ENCODE assay signal across 28 cellular contexts in genomic region chr6:144935181-144935580, GRCh38.
"Had no signal": no experiment of that assay in that cellular context is flagged by ENCODE, and none has a peak within 500 bp of the region (broad histone marks: within the 10 kb centered on the region; RNA-seq: fewer than 3 reads in every experiment).

No MANE protein-coding gene starts in this region.

- DNase-seq: activated CD4-positive, alpha-beta memory T cell treated with anti-CD3 and anti-CD28 coated beads, Interleukin-2, amount 10 ng/mL, durations not matched to agents 7 days and 5 days; activated CD4-positive, alpha-beta T cell treated with anti-CD3 and anti-CD28 coated beads for 4 hours; activated CD4-positive, alpha-beta T cell treated with anti-CD3 and anti-CD28 coated beads, Interleukin-2, amount 10 ng/mL, durations not matched to agents 7 days and 5 days; activated CD4-positive, alpha-beta T cell treated with anti-CD3 and anti-CD28 coated beads, Interleukin-2, amount 50 U/mL, for 4 hours; activated CD4-positive, CD25-positive, alpha-beta regulatory T cell; activated CD4-positive, CD25-positive, alpha-beta regulatory T cell treated with anti-CD3 and anti-CD28 coated beads, Interleukin-2, amount 50 U/mL, for 72 hours; activated CD8-positive, alpha-beta memory T cell treated with anti-CD3 and anti-CD28 coated beads, Interleukin-2, amount 50 U/mL, for 48 hours; activated gamma-delta T cell; activated naive CD4-positive, alpha-beta T cell; activated naive CD4-positive, alpha-beta T cell treated with anti-CD3 and anti-CD28 coated beads, Interleukin-2, amount 10 ng/mL, durations not matched to agents 7 days and 5 days; activated naive CD8-positive, alpha-beta T cell treated with anti-CD3 and anti-CD28 coated beads, Interleukin-2, amount 10 ng/mL, durations not matched to agents 7 days and 5 days; activated T-cell treated with anti-CD3 and anti-CD28 coated beads for 4 hours; activated T-cell treated with anti-CD3 and anti-CD28 coated beads, Interleukin-2, amount 50 U/mL, for 24 hours; activated T-cell treated with anti-CD3 and anti-CD28 coated beads, Interleukin-2, amount 50 U/mL, for 72 hours; central memory CD4-positive, alpha-beta T cell; cerebellar nuclear complex; colonic mucosa; dorsolateral prefrontal cortex; effector memory CD4-positive, alpha-beta T cell; endodermal cell; foreskin fibroblast; gastrocnemius medialis; glutamatergic neuron; heart left ventricle; T-helper 1 cell; T-helper 17 cell had no signal

- ATAC-seq: activated naive CD4-positive, alpha-beta T cell treated with anti-CD3 and anti-CD28 coated beads, Interleukin-2, amount 50 U/mL, for 72 hours; activated T-cell treated with anti-CD3 and anti-CD28 coated beads, Interleukin-2, amount 50 U/mL, for 72 hours; esophagus mucosa; gastrocnemius medialis; heart left ventricle; T-helper 17 cell had no signal
